8 cellular contexts compared by ENCODE assay signal in the genomic region with DNA sequence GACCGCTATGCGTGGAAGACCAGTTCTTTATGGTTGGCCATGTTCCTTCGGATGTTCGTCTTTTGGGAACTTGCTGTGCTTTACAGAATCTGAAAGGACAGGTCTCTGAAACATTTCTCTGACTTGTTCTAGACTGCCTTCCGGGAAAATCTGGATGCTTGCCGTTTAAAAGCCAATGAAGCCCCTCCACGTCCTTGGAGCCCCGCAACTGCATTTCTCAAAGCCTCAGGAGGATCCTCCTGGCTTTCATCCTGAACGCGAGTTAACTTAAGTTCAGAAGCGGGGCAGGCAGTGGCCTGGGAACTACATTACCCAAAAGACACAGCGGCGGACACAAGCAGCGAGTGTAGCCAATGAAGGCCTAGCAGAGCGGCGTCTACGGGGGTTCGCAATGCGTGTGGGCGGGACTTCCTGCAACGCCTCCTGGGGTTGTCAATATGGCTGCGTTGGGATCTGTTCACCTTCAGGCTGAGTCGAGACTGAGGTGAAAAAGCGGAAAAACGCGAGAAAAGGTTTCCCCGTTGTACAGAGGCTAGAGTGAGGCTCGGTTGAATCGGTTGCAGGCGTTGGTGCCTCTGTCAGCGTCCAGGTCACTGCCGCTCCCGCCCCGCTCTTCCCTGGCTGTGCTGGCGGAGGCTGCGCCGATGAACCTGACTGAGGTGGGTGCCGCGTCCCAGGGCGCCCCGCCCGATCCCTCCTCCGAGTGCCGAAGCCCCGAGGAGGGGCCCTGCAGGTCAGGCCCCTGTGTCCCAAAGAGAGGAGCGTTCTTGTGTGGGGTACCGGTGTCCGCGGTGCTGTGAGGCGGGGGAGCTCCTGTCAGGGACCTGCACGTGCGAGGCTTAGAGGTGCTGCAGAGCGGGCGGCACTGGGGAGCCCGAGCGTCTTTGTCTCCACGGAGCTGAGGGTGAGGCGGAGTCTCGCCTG. TPM values are rescaled to one million over a fixed set of nuclear protein-coding genes. Genes with fewer than 3 reads are reported as not detected.
DNase-seq lines count a peak whose midpoint lies in the region; ATAC-seq and TF ChIP-seq lines count a peak whose summit lies in the region.

Gene ZNF17, plus strand, starts transcription at position 414 of the 924 bp plus-strand sequence. CDS start 2,455 bp downstream, outside the sequence.

- H3K27ac ChIP-seq in MM.1S (ENCODE audit: low read length) (no peak within 1 kb of the TSS), neural cell (ENCODE audit: low read length) (peak within 1 kb of the TSS; percentile 88)

- no peaks in the 10 kb centered on the region for H4K20me1 ChIP-seq in MM.1S (ENCODE audit: insufficient read depth, low read length)
- no peaks in the 10 kb centered on the region for H4K20me1 ChIP-seq in neural cell (ENCODE audit: insufficient read depth)

- H3K9me3 Mint-ChIP-seq in stimulated activated naive CD8-positive, alpha-beta T cell treated with anti-CD3 and anti-CD28 coated beads, Interleukin-15, amount 100 ng/mL, for 72 hours = peaks cover 13 to 19% of the 10 kb centered on the region in 2 donors

- peaks cover 33% of the 10 kb centered on the region for H3K79me2 ChIP-seq in MM.1S (ENCODE audit: low read length)
- H3K79me2 ChIP-seq in neural cell (replicated peaks; ENCODE audit: insufficient read depth, low read length) = peaks cover 23% of the 10 kb centered on the region

- peak within 1 kb of the TSS; percentile 67 for H2AFZ ChIP-seq in MM.1S (ENCODE audit: low read length)
- H2AFZ ChIP-seq in neural cell (ENCODE audit: low read depth, low read length) = peak within 1 kb of the TSS; percentile 58

- no peaks in the 10 kb centered on the region for H3K9me2 ChIP-seq in MM.1S (replicated peaks; ENCODE audit: insufficient read depth, low read length)
- no peaks in the 10 kb centered on the region for H3K9me2 ChIP-seq in neural cell (ENCODE audit: insufficient read depth, low read length)

- in situ Hi-C loops in G401 (cut with HindIII; ENCODE audit: low sequenced_read_pairs) = no loop called here
- in situ Hi-C loops in HAP-1 (cut with MboI; ENCODE audit: low sequenced_read_pairs) = no loop called here

- H3K4me3 ChIP-seq in HAP-1 (peak within 1 kb of the TSS; percentile 90), MM.1S (ENCODE audit: low read length) (peak within 1 kb of the TSS; percentile 91), fibroblast of villous mesenchyme (ENCODE audit: low read depth, low read length) (peak within 1 kb of the TSS; percentile 98), neural cell (ENCODE audit: low read length) (peak within 1 kb of the TSS; percentile 100)

- H3K27ac Mint-ChIP-seq in stimulated activated naive CD8-positive, alpha-beta T cell treated with anti-CD3 and anti-CD28 coated beads, Interleukin-15, amount 100 ng/mL, for 72 hours = peak within 1 kb of the TSS; percentile 88 to 94

- peaks cover 30% of the 10 kb centered on the region for H3K4me1 Mint-ChIP-seq in stimulated activated naive CD8-positive, alpha-beta T cell treated with anti-CD3 and anti-CD28 coated beads, Interleukin-15, amount 100 ng/mL, for 72 hours

- TF ChIP-seq RAD21 in neural cell (conservative IDR thresholded peaks at IDR 0.05) = no peak

- peak; percentile 97 for DNase-seq in G401 (ENCODE audit: low spot score)
- peak; percentile 92 to 94 for DNase-seq in HAP-1 (ENCODE audit: low spot score in 2 of 2)
- DNase-seq in MM.1S = peak; percentile 96
- peak; percentile 81 for DNase-seq in SHP77 treated with DMSO at 0.1 percent for 48 hours (lab: John Stamatoyannopoulos, UW)
- peak; percentile 97 for DNase-seq in activated effector memory CD4-positive, alpha-beta T cell treated with anti-CD3 and anti-CD28 coated beads, Interleukin-2, amount 50 U/mL, for 16 hours
- DNase-seq in fibroblast of villous mesenchyme (ENCODE audit: low read depth) = peak; percentile 93
- peak; percentile 82 to 91 for DNase-seq in stimulated activated naive CD8-positive, alpha-beta T cell treated with anti-CD3 and anti-CD28 coated beads, Interleukin-15, amount 100 ng/mL, for 72 hours

- peak; percentile 100 for ATAC-seq in stimulated activated naive CD8-positive, alpha-beta T cell treated with anti-CD3 and anti-CD28 coated beads, Interleukin-15, amount 100 ng/mL, for 72 hours

- no peak for TF ChIP-seq EP300 in neural cell (conservative IDR thresholded peaks at IDR 0.05; ENCODE audit: poor library complexity, severe bottlenecking)

- H3K9me3 ChIP-seq in HAP-1 = no peaks in the 10 kb centered on the region
- no peaks in the 10 kb centered on the region for H3K9me3 ChIP-seq in MM.1S (replicated peaks; ENCODE audit: insufficient read depth, low read length)
- H3K9me3 ChIP-seq in neural cell (ENCODE audit: low read length) = no peaks in the 10 kb centered on the region

- H3K4me3 Mint-ChIP-seq in stimulated activated naive CD8-positive, alpha-beta T cell treated with anti-CD3 and anti-CD28 coated beads, Interleukin-15, amount 100 ng/mL, for 72 hours = peak within 1 kb of the TSS; percentile 96 to 100

- peaks cover 5% of the 10 kb centered on the region; the same call in 1 of the 2 replicates for H3K36me3 ChIP-seq in HAP-1 (replicated peaks)
- H3K36me3 ChIP-seq in MM.1S (replicated peaks; ENCODE audit: insufficient read depth, low read length) = no peaks in the 10 kb centered on the region
- H3K36me3 ChIP-seq in neural cell (ENCODE audit: insufficient read depth, low read length) = peaks cover 8% of the 10 kb centered on the region

- H3K27me3 Mint-ChIP-seq in stimulated activated naive CD8-positive, alpha-beta T cell treated with anti-CD3 and anti-CD28 coated beads, Interleukin-15, amount 100 ng/mL, for 72 hours = no peaks in the 10 kb centered on the region

- no peaks in the 10 kb centered on the region for H3K27me3 ChIP-seq in HAP-1 (ENCODE audit: low read depth)
- H3K27me3 ChIP-seq in MM.1S (replicated peaks; ENCODE audit: insufficient read depth, low read length) = no peaks in the 10 kb centered on the region
- no peaks in the 10 kb centered on the region for H3K27me3 ChIP-seq in neural cell (ENCODE audit: insufficient read depth, low read depth, low read length)

- TF ChIP-seq CTCF in MM.1S (IDR thresholded peaks at IDR 0.05; ENCODE audit: low read length) (no peak), fibroblast of villous mesenchyme (IDR thresholded peaks at IDR 0.05; ENCODE audit: insufficient read depth, low read depth, low read length) (no peak), neural cell (IDR thresholded peaks at IDR 0.05; ENCODE audit: poor library complexity, severe bottlenecking) (no peak)

- H3K4me2 ChIP-seq in MM.1S (ENCODE audit: low read depth, low read length) = peak within 1 kb of the TSS; percentile 96
- H3K4me2 ChIP-seq in neural cell (ENCODE audit: low read length) = peak within 1 kb of the TSS; percentile 81

- H3K4me1 ChIP-seq in HAP-1 = no peaks in the 10 kb centered on the region; the same call in 1 of the 2 replicates
- peaks cover 11% of the 10 kb centered on the region for H3K4me1 ChIP-seq in MM.1S (ENCODE audit: low read length)

- H3F3A ChIP-seq in MM.1S (ENCODE audit: insufficient read depth, low read length) (no peaks in the 10 kb centered on the region), neural cell (ENCODE audit: insufficient read depth, low read length, poor library complexity, severe bottlenecking) (no peaks in the 10 kb centered on the region)

- H3K9ac ChIP-seq in MM.1S (ENCODE audit: low read length) (peak within 1 kb of the TSS; percentile 75), neural cell (ENCODE audit: low read length) (peak within 1 kb of the TSS; percentile 88)

TF ChIP-seq in neural cell, 6 proteins besides CTCF, POLR2A, EP300 and RAD21:
- TF ChIP-seq MXI1 (conservative IDR thresholded peaks at IDR 0.05; ENCODE audit: poor library complexity, severe bottlenecking) (peak; percentile 92), REST (IDR thresholded peaks at IDR 0.05; ENCODE audit: borderline replicate concordance) (peak; percentile 86), SMC3 (conservative IDR thresholded peaks at IDR 0.05; ENCODE audit: poor library complexity) (peak; percentile 53), TAF1 (IDR thresholded peaks at IDR 0.05; ENCODE audit: low read depth) (peak; percentile 69), EZH2 (IDR thresholded peaks at IDR 0.05; ENCODE audit: borderline replicate concordance, insufficient read depth, low read length, poor library complexity, severe bottlenecking) (no peak), POLR2AphosphoS5 (IDR thresholded peaks at IDR 0.05) (peak; percentile 94)
TF ChIP-seq in neural cell: peak in this region for 5.

RNA-seq across cellular contexts. Expression of gene ZNF17, which starts in this region (rescaled TPM):
- 7.1 and 10.4 TPM in 2 replicates for total RNA-seq in G401 (2014; rRNA removed; shearing (Covaris generic))
- 10.4 and 15.1 TPM in 2 replicates for total RNA-seq in fibroblast of villous mesenchyme
- 26.3 and 32.1 TPM in 2 replicates for polyA plus RNA-seq in neural cell
- 69.9 and 80.0 TPM in 2 replicates for polyA minus RNA-seq in neural cell
